ENCODE assay signal across 12 cellular contexts in genomic region chr12:49661191-49661590, GRCh38. TPM values are rescaled to one million over a fixed set of nuclear protein-coding genes. Genes with fewer than 3 reads are reported as not detected.
DNase-seq lines count a peak whose midpoint lies in the region; ATAC-seq lines count a peak whose summit lies in the region.
"Had no signal": no experiment of that assay in that cellular context is flagged by ENCODE, and none has a peak within 500 bp of the region (broad histone marks: within the 10 kb centered on the region; RNA-seq: fewer than 3 reads in every experiment).

No MANE protein-coding gene starts in this region.

- peak; percentile 64 to 90 for ATAC-seq in activated naive CD4-positive, alpha-beta T cell treated with anti-CD3 and anti-CD28 coated beads, Interleukin-2, amount 50 U/mL, for 72 hours
- peak; percentile 71 for ATAC-seq in stimulated activated effector memory CD8-positive, alpha-beta T cell treated with anti-CD3 and anti-CD28 coated beads, Interleukin-12 subunit alpha, Interleukin-12 subunit beta, amount 100 ng/mL, for 72 hours
- ATAC-seq in HG03097 (IDR thresholded peaks at IDR 0.05; ENCODE audit: low FRiP score, unreplicated experiment) (no peak), HG03108 (IDR thresholded peaks at IDR 0.05; ENCODE audit: unreplicated experiment) (no peak)
- ATAC-seq: body of pancreas had no signal

- H3K27ac Mint-ChIP-seq in IgD-negative memory B cell: peak overlapping the region; percentile 91 to 98 (median 95)
- H3K27ac Mint-ChIP-seq in activated naive CD4-positive, alpha-beta T cell treated with anti-CD3 and anti-CD28 coated beads, Interleukin-2, amount 50 U/mL, for 72 hours: peak overlapping the region; percentile 2 to 90
- peak overlapping the region; percentile 97 for H3K27ac Mint-ChIP-seq in stimulated activated effector memory CD8-positive, alpha-beta T cell treated with anti-CD3 and anti-CD28 coated beads, Interleukin-12 subunit alpha, Interleukin-12 subunit beta, amount 100 ng/mL, for 72 hours

- no peaks in the 10 kb centered on the region for H3K9me3 Mint-ChIP-seq in IgD-negative memory B cell
- no peaks in the 10 kb centered on the region for H3K9me3 Mint-ChIP-seq in activated naive CD4-positive, alpha-beta T cell treated with anti-CD3 and anti-CD28 coated beads, Interleukin-2, amount 50 U/mL, for 72 hours
- no peaks in the 10 kb centered on the region for H3K9me3 Mint-ChIP-seq in stimulated activated effector memory CD8-positive, alpha-beta T cell treated with anti-CD3 and anti-CD28 coated beads, Interleukin-12 subunit alpha, Interleukin-12 subunit beta, amount 100 ng/mL, for 72 hours

- peaks cover 16% of the 10 kb centered on the region for H3K36me3 Mint-ChIP-seq in IgD-negative memory B cell
- H3K36me3 Mint-ChIP-seq in activated naive CD4-positive, alpha-beta T cell treated with anti-CD3 and anti-CD28 coated beads, Interleukin-2, amount 50 U/mL, for 72 hours: peaks cover 28 to 48% of the 10 kb centered on the region in 2 donors
- H3K36me3 Mint-ChIP-seq in stimulated activated effector memory CD8-positive, alpha-beta T cell treated with anti-CD3 and anti-CD28 coated beads, Interleukin-12 subunit alpha, Interleukin-12 subunit beta, amount 100 ng/mL, for 72 hours: peaks cover 58% of the 10 kb centered on the region

- H3K27me3 Mint-ChIP-seq in IgD-negative memory B cell: no peaks in the 10 kb centered on the region

- peak overlapping the region; percentile 53 to 94 (median 86) for H3K4me3 Mint-ChIP-seq in IgD-negative memory B cell
- peak overlapping the region; percentile 67 for H3K4me3 Mint-ChIP-seq in stimulated activated effector memory CD8-positive, alpha-beta T cell treated with anti-CD3 and anti-CD28 coated beads, Interleukin-12 subunit alpha, Interleukin-12 subunit beta, amount 100 ng/mL, for 72 hours

- peak; percentile 52 for DNase-seq in activated CD4-positive, alpha-beta T cell treated with anti-CD3 and anti-CD28 coated beads for 48 hours
- DNase-seq in activated CD4-positive, alpha-beta T cell treated with anti-CD3 and anti-CD28 coated beads for 1 hour: no peak
- DNase-seq in activated naive CD4-positive, alpha-beta T cell treated with anti-CD3 and anti-CD28 coated beads, Interleukin-2, amount 50 U/mL, for 72 hours (ENCODE audit: low spot score in 2 of 2): peak in 1 of 2 donors; percentile 43
- no peak for DNase-seq in stimulated activated effector memory CD8-positive, alpha-beta T cell treated with anti-CD3 and anti-CD28 coated beads, Interleukin-12 subunit alpha, Interleukin-12 subunit beta, amount 100 ng/mL, for 72 hours (ENCODE audit: low spot score in 2 of 2)
- DNase-seq in NCI-H2171 treated with DMSO at 0.1 percent for 48 hours (lab: John Stamatoyannopoulos, UW): no peak
- DNase-seq: ACHN; body of pancreas; PC-9; stimulated activated naive CD4-positive, alpha-beta T cell had no signal

- peaks cover 54 to 58% (median 58%) of the 10 kb centered on the region in 3 donors for H3K4me1 Mint-ChIP-seq in IgD-negative memory B cell
- H3K4me1 Mint-ChIP-seq in stimulated activated effector memory CD8-positive, alpha-beta T cell treated with anti-CD3 and anti-CD28 coated beads, Interleukin-12 subunit alpha, Interleukin-12 subunit beta, amount 100 ng/mL, for 72 hours: peaks cover 74% of the 10 kb centered on the region

RNA-seq across cellular contexts. Expression of gene PRPF40B, which starts 37.8 kb away (rescaled TPM):
- 5.7 TPM for polyA plus RNA-seq in IgD-negative memory B cell
- total RNA-seq in activated naive CD4-positive, alpha-beta T cell treated with anti-CD3 and anti-CD28 coated beads, Interleukin-2, amount 50 U/mL, for 72 hours: 10 to 100 TPM in 1 of 2 donors, 1 to 10 TPM in 1; 5.1 to 10.1 TPM

RNA-seq across cellular contexts. Expression of gene FMNL3, which starts 46.0 kb away (rescaled TPM):
- polyA plus RNA-seq in IgD-negative memory B cell: 5.6 TPM
- 10 to 100 TPM; 25.9 to 27.6 TPM for total RNA-seq in activated naive CD4-positive, alpha-beta T cell treated with anti-CD3 and anti-CD28 coated beads, Interleukin-2, amount 50 U/mL, for 72 hours

RNA-seq across cellular contexts. Expression of gene FAM186B, which starts 55.8 kb away (rescaled TPM):
- polyA plus RNA-seq in IgD-negative memory B cell: 0.16 TPM
- total RNA-seq in activated naive CD4-positive, alpha-beta T cell treated with anti-CD3 and anti-CD28 coated beads, Interleukin-2, amount 50 U/mL, for 72 hours: under 1 TPM; 0.16 to 0.18 TPM

Comparison
In these comparisons a context has a peak if more than half of its experiments do, and no peak if none do; other contexts are left out.
1. H3K27ac Mint-ChIP-seq: peak in every context shown above with its lines; median percentile 97 in stimulated activated effector memory CD8-positive, alpha-beta T cell treated with anti-CD3 and anti-CD28 coated beads, Interleukin-12 subunit alpha, Interleukin-12 subunit beta, amount 100 ng/mL, for 72 hours; 95 in IgD-negative memory B cell; 46 in activated naive CD4-positive, alpha-beta T cell treated with anti-CD3 and anti-CD28 coated beads, Interleukin-2, amount 50 U/mL, for 72 hours.
2. ATAC-seq: peak in activated naive CD4-positive, alpha-beta T cell treated with anti-CD3 and anti-CD28 coated beads, Interleukin-2, amount 50 U/mL, for 72 hours (2 of 2) and stimulated activated effector memory CD8-positive, alpha-beta T cell treated with anti-CD3 and anti-CD28 coated beads, Interleukin-12 subunit alpha, Interleukin-12 subunit beta, amount 100 ng/mL, for 72 hours (single experiment); none in HG03097 (single experiment) and HG03108 (single experiment).